ENCODE assay signal across 2 cellular contexts in genomic region chr15:66702770-66703539, GRCh38.
TF ChIP-seq lines count a peak whose summit lies in the region.

No MANE protein-coding gene starts in this region.

TF ChIP-seq in HCT116, 20 proteins besides CTCF, POLR2A, EP300 and RAD21:
- TF ChIP-seq SP1 (IDR thresholded peaks at IDR 0.05; ENCODE audit: low read depth) (no peak), EZH2 (IDR thresholded peaks at IDR 0.05) (no peak), JUND (IDR thresholded peaks at IDR 0.05) (no peak), MAX (IDR thresholded peaks at IDR 0.05) (no peak), ZBTB33 (IDR thresholded peaks at IDR 0.05; ENCODE audit: extremely low read depth, insufficient replicate concordance, low read length) (no peak), REST (IDR thresholded peaks at IDR 0.05; ENCODE audit: low read depth) (no peak), EGR1 (IDR thresholded peaks at IDR 0.05; ENCODE audit: low read depth) (no peak), ELF1 (IDR thresholded peaks at IDR 0.05; ENCODE audit: borderline replicate concordance, low read depth) (no peak)

TF ChIP-seq in endothelial cell of umbilical vein, 7 proteins besides CTCF, POLR2A, EP300 and RAD21:
- no peak for TF ChIP-seq POLR2AphosphoS5 (IDR thresholded peaks at IDR 0.05; ENCODE audit: insufficient read depth, low read depth, low read length)
- no peak for TF ChIP-seq MAX (IDR thresholded peaks at IDR 0.05; ENCODE audit: insufficient read depth, insufficient read length)
- TF ChIP-seq FOS (IDR thresholded peaks at IDR 0.05; ENCODE audit: borderline replicate concordance, insufficient read depth, low read length) = no peak
- TF ChIP-seq MYC (IDR thresholded peaks at IDR 0.05; ENCODE audit: low read depth, low read length) = no peak
- TF ChIP-seq EZH2 (IDR thresholded peaks at IDR 0.05; ENCODE audit: borderline replicate concordance, low read depth, low read length, severe bottlenecking) = no peak
- no peak for TF ChIP-seq GATA2 (IDR thresholded peaks at IDR 0.05; ENCODE audit: insufficient read depth, insufficient read length, low read depth, low read length)
- TF ChIP-seq JUN (IDR thresholded peaks at IDR 0.05; ENCODE audit: borderline replicate concordance, insufficient read depth, insufficient read length, low read depth) = no peak
